ENCODE assay signal across 12 cellular contexts in genomic region chr4:17030543-17030942, GRCh38.
DNase-seq lines count a peak whose midpoint lies in the region; ATAC-seq and TF ChIP-seq lines count a peak whose summit lies in the region.
"Had no signal": no experiment of that assay in that cellular context is flagged by ENCODE, and none has a peak within 500 bp of the region (broad histone marks: within the 10 kb centered on the region; RNA-seq: fewer than 3 reads in every experiment).

No MANE protein-coding gene starts in this region.

- no peak for TF ChIP-seq CTCF in astrocyte of the spinal cord (IDR thresholded peaks at IDR 0.05; ENCODE audit: low read depth, low read length)
- TF ChIP-seq CTCF in adrenal gland (IDR thresholded peaks at IDR 0.05) = no peak

- peaks cover 0 to 5% of the 10 kb centered on the region in 2 donors for H3K9me3 Mint-ChIP-seq in activated T-cell treated with anti-CD3 and anti-CD28 coated beads, Interleukin-2, amount 50 U/mL, for 72 hours

- H3K4me1 ChIP-seq in right cardiac atrium (ENCODE audit: control insufficient read depth, insufficient read depth, low read length) (no peaks in the 10 kb centered on the region), adrenal gland (replicated peaks in 1 of 2) (no peaks in the 10 kb centered on the region)

- H3K4me3 ChIP-seq in right cardiac atrium (ENCODE audit: low read length) (no peak overlapping the region), astrocyte of the spinal cord (ENCODE audit: low read depth, low read length) (no peak overlapping the region), adrenal gland (no peak overlapping the region)
- H3K4me3 ChIP-seq: cardiac muscle cell, HAP-1 had no signal

- no peak for TF ChIP-seq POLR2A in adrenal gland (IDR thresholded peaks at IDR 0.05)

- H3K36me3 Mint-ChIP-seq in activated T-cell treated with anti-CD3 and anti-CD28 coated beads, Interleukin-2, amount 50 U/mL, for 72 hours (ENCODE audit: insufficient read depth in 2 of 2) = no peaks in the 10 kb centered on the region

- WGBS in right cardiac atrium = 74% methylated on average over 1 of the region's 1 CpG
- WGBS in adrenal gland, 4 donors = 67 to 93% (median 83%) methylated on average over 1 of the region's 1 CpG

- H3K4me1 Mint-ChIP-seq in activated T-cell treated with anti-CD3 and anti-CD28 coated beads, Interleukin-2, amount 50 U/mL, for 72 hours (ENCODE audit: low read depth) = no peaks in the 10 kb centered on the region

- H3K27ac Mint-ChIP-seq in activated T-cell treated with anti-CD3 and anti-CD28 coated beads, Interleukin-2, amount 50 U/mL, for 72 hours = no peak overlapping the region

- no peak overlapping the region for H3K27ac ChIP-seq in right cardiac atrium (ENCODE audit: low read length)
- H3K27ac ChIP-seq in adrenal gland = no peak overlapping the region
- H3K27ac ChIP-seq: cardiac muscle cell had no signal

- H3K4me3 Mint-ChIP-seq in activated T-cell treated with anti-CD3 and anti-CD28 coated beads, Interleukin-2, amount 50 U/mL, for 72 hours = no peak overlapping the region

- H3K9me3 ChIP-seq in right cardiac atrium (ENCODE audit: control insufficient read depth, low read length) (no peaks in the 10 kb centered on the region), adrenal gland (replicated peaks in 1 of 3) (no peaks in the 10 kb centered on the region)
- H3K9me3 ChIP-seq: HAP-1 had no signal

- peaks cover 12% of the 10 kb centered on the region for H3K27me3 Mint-ChIP-seq in activated T-cell treated with anti-CD3 and anti-CD28 coated beads, Interleukin-2, amount 50 U/mL, for 72 hours (ENCODE audit: low read depth)

- intact Hi-C loops in right cardiac atrium (cut with DNase I) (no loop called here), left ventricle myocardium superior (cut with micrococcal nuclease) (no loop called here), adrenal gland (cut with DNase I) (no loop called here)

- ATAC-seq in right cardiac atrium (peak; percentile 24 to 83), left ventricle myocardium superior (no peak)
- no peak for ATAC-seq in activated T-cell treated with anti-CD3 and anti-CD28 coated beads, Interleukin-2, amount 50 U/mL, for 72 hours (replicated peaks in 1 of 2)

- H3K27me3 ChIP-seq in right cardiac atrium (ENCODE audit: control insufficient read depth, insufficient read depth) (no peaks in the 10 kb centered on the region), adrenal gland (no peaks in the 10 kb centered on the region)
- H3K27me3 ChIP-seq: cardiac muscle cell had no signal

- no peak for DNase-seq in right cardiac atrium
- no peak for DNase-seq in left ventricle myocardium superior
- peak; percentile 92 for DNase-seq in astrocyte of the spinal cord (ENCODE audit: low read depth, low spot score)
- peak; percentile 47 for DNase-seq in hepatic stellate cell (ENCODE audit: low spot score)
- DNase-seq in T-helper 2 cell = no peak
- no peak for DNase-seq in activated T-cell treated with anti-CD3 and anti-CD28 coated beads, Interleukin-2, amount 50 U/mL, for 72 hours
- no peak for DNase-seq in NCI-H510A treated with DMSO at 0.1 percent for 48 hours (lab: John Stamatoyannopoulos, UW)
- DNase-seq in adrenal gland = no peak
- DNase-seq: GF-D8; stimulated activated CD4-positive, alpha-beta T cell treated with anti-CD3 and anti-CD28 coated beads, Interleukin-2, amount 100 ng/mL, for 24 hours had no signal

- no peaks in the 10 kb centered on the region for H3K36me3 ChIP-seq in adrenal gland (replicated peaks in 1 of 2)
- H3K36me3 ChIP-seq: cardiac muscle cell, HAP-1 had no signal

- in situ Hi-C loops in astrocyte of the spinal cord (cut with HindIII; ENCODE audit: low sequenced_read_pairs) = no loop called here

Comparison
In these comparisons a context has a peak if more than half of its experiments do, and no peak if none do; other contexts are left out.
1. ATAC-seq: peak in right cardiac atrium (2 of 2); none in left ventricle myocardium superior (single experiment) and activated T-cell treated with anti-CD3 and anti-CD28 coated beads, Interleukin-2, amount 50 U/mL, for 72 hours (0 of 2).
2. DNase-seq: peak in astrocyte of the spinal cord (single experiment) and hepatic stellate cell (single experiment); none in right cardiac atrium (0 of 3), left ventricle myocardium superior (single experiment), T-helper 2 cell (0 of 5), activated T-cell treated with anti-CD3 and anti-CD28 coated beads, Interleukin-2, amount 50 U/mL, for 72 hours (0 of 2), NCI-H510A treated with DMSO at 0.1 percent for 48 hours (single experiment) and adrenal gland (0 of 7).